8 cellular contexts compared by ENCODE assay signal in the genomic region with DNA sequence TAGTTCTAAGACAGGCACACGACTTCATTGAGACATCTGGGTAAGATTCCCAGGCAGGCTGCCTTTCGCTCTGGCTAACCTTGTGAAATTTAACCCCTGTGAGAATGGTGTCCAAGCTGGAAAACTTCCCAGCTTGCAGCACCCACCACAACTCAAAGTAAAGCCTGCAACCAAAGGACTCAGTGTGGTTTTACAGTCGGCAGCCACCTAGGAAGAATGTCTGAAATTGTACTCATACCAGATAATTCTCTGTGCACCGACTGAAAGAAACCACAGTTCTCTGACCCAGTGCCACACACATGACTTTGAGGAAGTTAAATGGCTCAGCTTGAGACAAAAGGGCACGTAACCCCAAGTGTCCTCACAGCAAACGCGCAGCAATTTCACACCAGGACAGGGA.
DNase-seq lines count a peak whose midpoint lies in the region; ATAC-seq and TF ChIP-seq lines count a peak whose summit lies in the region.

No MANE protein-coding gene starts in this region.

- no peak for DNase-seq in CD8-positive, alpha-beta memory T cell
- DNase-seq in HK-2 (ENCODE audit: unreplicated experiment) (peak; percentile 68), left lobe of liver (ENCODE audit: low spot score) (no peak), aorta (no peak), HAP-1 (ENCODE audit: low spot score in 2 of 2) (no peak), progenitor cell of endocrine pancreas (ENCODE audit: low spot score, unreplicated experiment) (no peak)
- no peak for DNase-seq in activated CD4-positive, alpha-beta memory T cell treated with anti-CD3 and anti-CD28 coated beads, Interleukin-2, amount 10 ng/mL, durations not matched to agents 7 days and 5 days

- CTCF ChIA-PET in CD8-positive, alpha-beta memory T cell (lab: Charles Lee): no interaction called here
- CTCF ChIA-PET in activated CD4-positive, alpha-beta memory T cell treated with anti-CD3 and anti-CD28 coated beads, Interleukin-2, amount 10 ng/mL, durations not matched to agents 7 days and 5 days (lab: Charles Lee): no interaction called here

- H3K36me3 Mint-ChIP-seq in CD8-positive, alpha-beta memory T cell: peaks cover 0 to 42% (median 20%) of the 10 kb centered on the region in 3 donors
- H3K36me3 Mint-ChIP-seq in activated T-helper 17 cell treated with anti-CD3 and anti-CD28 coated beads, Interleukin-2, amount 50 U/mL, for 72 hours (ENCODE audit: low read depth): peaks cover 45% of the 10 kb centered on the region
- no peaks in the 10 kb centered on the region for H3K36me3 Mint-ChIP-seq in progenitor cell of endocrine pancreas (ENCODE audit: insufficient read depth)
- peaks cover 33% of the 10 kb centered on the region for H3K36me3 Mint-ChIP-seq in activated CD4-positive, alpha-beta memory T cell treated with anti-CD3 and anti-CD28 coated beads, Interleukin-2, amount 10 ng/mL, durations not matched to agents 7 days and 5 days (ENCODE audit: low read depth)

- WGBS in aorta, 2 donors: 28 to 34% methylated on average over 7 of the region's 7 CpGs

- H3K4me3 Mint-ChIP-seq in CD8-positive, alpha-beta memory T cell: peak overlapping the region in 6 of 7 donors; percentile 57 to 81 (median 68)
- peak overlapping the region; percentile 48 for H3K4me3 Mint-ChIP-seq in activated T-helper 17 cell treated with anti-CD3 and anti-CD28 coated beads, Interleukin-2, amount 50 U/mL, for 72 hours
- no peak overlapping the region for H3K4me3 Mint-ChIP-seq in progenitor cell of endocrine pancreas (ENCODE audit: low read depth)
- H3K4me3 Mint-ChIP-seq in activated CD4-positive, alpha-beta memory T cell treated with anti-CD3 and anti-CD28 coated beads, Interleukin-2, amount 10 ng/mL, durations not matched to agents 7 days and 5 days: no peak overlapping the region

- H3K27me3 ChIP-seq in CD8-positive, alpha-beta memory T cell (ENCODE audit: insufficient read depth, low read length, poor library complexity, severe bottlenecking): no peaks in the 10 kb centered on the region
- H3K27me3 ChIP-seq in aorta (ENCODE audit: control insufficient read depth in 1 of 2, insufficient read depth in 2 of 2, low read length in 1 of 2) (no peaks in the 10 kb centered on the region), HAP-1 (ENCODE audit: low read depth) (no peaks in the 10 kb centered on the region)

- no peaks in the 10 kb centered on the region for H3K9me3 Mint-ChIP-seq in CD8-positive, alpha-beta memory T cell
- H3K9me3 Mint-ChIP-seq in activated T-helper 17 cell treated with anti-CD3 and anti-CD28 coated beads, Interleukin-2, amount 50 U/mL, for 72 hours: no peaks in the 10 kb centered on the region
- no peaks in the 10 kb centered on the region for H3K9me3 Mint-ChIP-seq in progenitor cell of endocrine pancreas (ENCODE audit: low read depth)
- no peaks in the 10 kb centered on the region for H3K9me3 Mint-ChIP-seq in activated CD4-positive, alpha-beta memory T cell treated with anti-CD3 and anti-CD28 coated beads, Interleukin-2, amount 10 ng/mL, durations not matched to agents 7 days and 5 days

- peak; percentile 78 for ATAC-seq in activated T-helper 17 cell treated with anti-CD3 and anti-CD28 coated beads, Interleukin-2, amount 50 U/mL, for 72 hours (replicated peaks)
- ATAC-seq in left lobe of liver (peak; percentile 33), aorta (ENCODE audit: low FRiP score) (peak; percentile 42)

- H3K27ac ChIP-seq in CD8-positive, alpha-beta memory T cell (ENCODE audit: low read depth, low read length): no peak overlapping the region
- no peak overlapping the region for H3K27ac ChIP-seq in aorta (ENCODE audit: low read depth in 1 of 2, low read length in 2 of 2)

- no peak for TF ChIP-seq CTCF in progenitor cell of endocrine pancreas (IDR thresholded peaks at IDR 0.05; ENCODE audit: unreplicated experiment)

- no peaks in the 10 kb centered on the region for H3K9me3 ChIP-seq in CD8-positive, alpha-beta memory T cell (ENCODE audit: low read length)
- H3K9me3 ChIP-seq in aorta (ENCODE audit: control insufficient read depth, low read length) (no peaks in the 10 kb centered on the region), HAP-1 (no peaks in the 10 kb centered on the region)

- intact Hi-C loops in aorta (cut with DNase I): no loop called here

- peaks cover 49% of the 10 kb centered on the region for H3K4me1 ChIP-seq in CD8-positive, alpha-beta memory T cell (ENCODE audit: insufficient read depth, low read length)
- H3K4me1 ChIP-seq in aorta (ENCODE audit: control insufficient read depth in 1 of 2, insufficient read depth in 2 of 2, low read length in 2 of 2) (peaks cover 8% of the 10 kb centered on the region in 2 donors), HAP-1 (peaks cover 2% of the 10 kb centered on the region)

- peak overlapping the region in 7 of 8 donors; percentile 1 to 89 (median 62) for H3K27ac Mint-ChIP-seq in CD8-positive, alpha-beta memory T cell
- peak overlapping the region; percentile 53 for H3K27ac Mint-ChIP-seq in activated T-helper 17 cell treated with anti-CD3 and anti-CD28 coated beads, Interleukin-2, amount 50 U/mL, for 72 hours
- no peak overlapping the region for H3K27ac Mint-ChIP-seq in progenitor cell of endocrine pancreas
- H3K27ac Mint-ChIP-seq in activated CD4-positive, alpha-beta memory T cell treated with anti-CD3 and anti-CD28 coated beads, Interleukin-2, amount 10 ng/mL, durations not matched to agents 7 days and 5 days: no peak overlapping the region

- peaks cover 83 to 96% (median 89%) of the 10 kb centered on the region in 3 donors for H3K4me1 Mint-ChIP-seq in CD8-positive, alpha-beta memory T cell
- peaks cover 51% of the 10 kb centered on the region for H3K4me1 Mint-ChIP-seq in activated T-helper 17 cell treated with anti-CD3 and anti-CD28 coated beads, Interleukin-2, amount 50 U/mL, for 72 hours
- H3K4me1 Mint-ChIP-seq in progenitor cell of endocrine pancreas (ENCODE audit: low read depth): peaks cover 53% of the 10 kb centered on the region
- peaks cover 31% of the 10 kb centered on the region for H3K4me1 Mint-ChIP-seq in activated CD4-positive, alpha-beta memory T cell treated with anti-CD3 and anti-CD28 coated beads, Interleukin-2, amount 10 ng/mL, durations not matched to agents 7 days and 5 days

- no peaks in the 10 kb centered on the region for H3K27me3 Mint-ChIP-seq in CD8-positive, alpha-beta memory T cell
- no peaks in the 10 kb centered on the region for H3K27me3 Mint-ChIP-seq in activated T-helper 17 cell treated with anti-CD3 and anti-CD28 coated beads, Interleukin-2, amount 50 U/mL, for 72 hours
- H3K27me3 Mint-ChIP-seq in progenitor cell of endocrine pancreas: no peaks in the 10 kb centered on the region
- H3K27me3 Mint-ChIP-seq in activated CD4-positive, alpha-beta memory T cell treated with anti-CD3 and anti-CD28 coated beads, Interleukin-2, amount 10 ng/mL, durations not matched to agents 7 days and 5 days: no peaks in the 10 kb centered on the region

- peaks cover 13% of the 10 kb centered on the region for H3K36me3 ChIP-seq in CD8-positive, alpha-beta memory T cell (ENCODE audit: insufficient read depth, low read length)
- H3K36me3 ChIP-seq in aorta (ENCODE audit: control insufficient read depth in 1 of 2, insufficient read depth in 2 of 2, low read length in 1 of 2) (no peaks in the 10 kb centered on the region), HAP-1 (replicated peaks) (no peaks in the 10 kb centered on the region)

- H3K4me3 ChIP-seq in CD8-positive, alpha-beta memory T cell (ENCODE audit: low read length): no peak overlapping the region
- H3K4me3 ChIP-seq in aorta (ENCODE audit: low read length in 2 of 2) (no peak overlapping the region), HAP-1 (no peak overlapping the region)

- in situ Hi-C loops in HAP-1 (cut with MboI; ENCODE audit: low sequenced_read_pairs): no loop called here

- POLR2A ChIA-PET in CD8-positive, alpha-beta memory T cell (lab: Charles Lee): no interaction called here
- POLR2A ChIA-PET in activated CD4-positive, alpha-beta memory T cell treated with anti-CD3 and anti-CD28 coated beads, Interleukin-2, amount 10 ng/mL, durations not matched to agents 7 days and 5 days (lab: Charles Lee): no interaction called here

Comparison
In these comparisons a context has a peak if more than half of its experiments do, and no peak if none do; other contexts are left out.
1. H3K27ac Mint-ChIP-seq: peak in CD8-positive, alpha-beta memory T cell (7 of 8) and activated T-helper 17 cell treated with anti-CD3 and anti-CD28 coated beads, Interleukin-2, amount 50 U/mL, for 72 hours (single experiment); none in progenitor cell of endocrine pancreas (single experiment) and activated CD4-positive, alpha-beta memory T cell treated with anti-CD3 and anti-CD28 coated beads, Interleukin-2, amount 10 ng/mL, durations not matched to agents 7 days and 5 days (single experiment).
2. H3K4me3 Mint-ChIP-seq: peak in CD8-positive, alpha-beta memory T cell (6 of 7) and activated T-helper 17 cell treated with anti-CD3 and anti-CD28 coated beads, Interleukin-2, amount 50 U/mL, for 72 hours (single experiment); none in progenitor cell of endocrine pancreas (single experiment) and activated CD4-positive, alpha-beta memory T cell treated with anti-CD3 and anti-CD28 coated beads, Interleukin-2, amount 10 ng/mL, durations not matched to agents 7 days and 5 days (single experiment).
3. Peak in every context shown above with its lines, with median percentiles within 50 percentile points of each other: ATAC-seq.